Comparison of ENCODE assay signal across 1 cellular context in the genomic region with DNA sequence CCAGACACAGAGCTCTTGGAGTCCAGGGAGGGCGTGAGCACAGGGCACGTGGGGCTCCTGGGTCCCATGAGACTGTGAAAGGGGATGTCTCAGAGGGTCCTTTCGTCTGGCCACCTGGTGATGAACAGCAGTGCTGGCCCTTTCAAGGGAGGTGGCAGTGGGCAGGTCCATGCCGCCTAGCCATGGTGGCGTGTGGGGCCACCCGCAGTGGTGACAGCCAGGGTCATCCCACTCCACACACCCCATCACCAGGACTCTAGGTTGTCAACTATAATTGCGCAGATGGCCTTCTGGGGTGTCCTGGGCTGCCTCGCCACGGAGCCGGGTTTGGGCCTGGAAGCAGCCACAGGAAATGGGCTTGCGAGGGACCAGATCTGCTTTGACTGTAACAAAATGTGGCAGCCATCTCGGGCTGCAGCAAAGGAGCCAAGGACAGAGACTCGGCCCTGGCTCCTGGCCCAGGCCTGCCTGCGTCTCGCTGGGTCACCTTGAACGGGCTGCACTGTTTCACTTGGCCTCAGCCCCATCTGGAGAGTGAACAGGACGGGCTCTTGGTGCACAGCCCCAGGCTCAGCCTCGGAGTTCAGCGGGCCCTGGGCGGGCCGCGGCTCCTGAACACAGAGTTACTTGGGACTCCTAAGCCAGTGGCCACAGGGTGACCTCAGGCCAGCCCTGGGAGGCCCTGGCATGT.
TF ChIP-seq lines count a peak whose summit lies in the region.

No MANE protein-coding gene starts in this region.

TF ChIP-seq in H1, 55 proteins besides CTCF, POLR2A, EP300 and RAD21 (continued from another document):
- TF ChIP-seq, protein P1, sequence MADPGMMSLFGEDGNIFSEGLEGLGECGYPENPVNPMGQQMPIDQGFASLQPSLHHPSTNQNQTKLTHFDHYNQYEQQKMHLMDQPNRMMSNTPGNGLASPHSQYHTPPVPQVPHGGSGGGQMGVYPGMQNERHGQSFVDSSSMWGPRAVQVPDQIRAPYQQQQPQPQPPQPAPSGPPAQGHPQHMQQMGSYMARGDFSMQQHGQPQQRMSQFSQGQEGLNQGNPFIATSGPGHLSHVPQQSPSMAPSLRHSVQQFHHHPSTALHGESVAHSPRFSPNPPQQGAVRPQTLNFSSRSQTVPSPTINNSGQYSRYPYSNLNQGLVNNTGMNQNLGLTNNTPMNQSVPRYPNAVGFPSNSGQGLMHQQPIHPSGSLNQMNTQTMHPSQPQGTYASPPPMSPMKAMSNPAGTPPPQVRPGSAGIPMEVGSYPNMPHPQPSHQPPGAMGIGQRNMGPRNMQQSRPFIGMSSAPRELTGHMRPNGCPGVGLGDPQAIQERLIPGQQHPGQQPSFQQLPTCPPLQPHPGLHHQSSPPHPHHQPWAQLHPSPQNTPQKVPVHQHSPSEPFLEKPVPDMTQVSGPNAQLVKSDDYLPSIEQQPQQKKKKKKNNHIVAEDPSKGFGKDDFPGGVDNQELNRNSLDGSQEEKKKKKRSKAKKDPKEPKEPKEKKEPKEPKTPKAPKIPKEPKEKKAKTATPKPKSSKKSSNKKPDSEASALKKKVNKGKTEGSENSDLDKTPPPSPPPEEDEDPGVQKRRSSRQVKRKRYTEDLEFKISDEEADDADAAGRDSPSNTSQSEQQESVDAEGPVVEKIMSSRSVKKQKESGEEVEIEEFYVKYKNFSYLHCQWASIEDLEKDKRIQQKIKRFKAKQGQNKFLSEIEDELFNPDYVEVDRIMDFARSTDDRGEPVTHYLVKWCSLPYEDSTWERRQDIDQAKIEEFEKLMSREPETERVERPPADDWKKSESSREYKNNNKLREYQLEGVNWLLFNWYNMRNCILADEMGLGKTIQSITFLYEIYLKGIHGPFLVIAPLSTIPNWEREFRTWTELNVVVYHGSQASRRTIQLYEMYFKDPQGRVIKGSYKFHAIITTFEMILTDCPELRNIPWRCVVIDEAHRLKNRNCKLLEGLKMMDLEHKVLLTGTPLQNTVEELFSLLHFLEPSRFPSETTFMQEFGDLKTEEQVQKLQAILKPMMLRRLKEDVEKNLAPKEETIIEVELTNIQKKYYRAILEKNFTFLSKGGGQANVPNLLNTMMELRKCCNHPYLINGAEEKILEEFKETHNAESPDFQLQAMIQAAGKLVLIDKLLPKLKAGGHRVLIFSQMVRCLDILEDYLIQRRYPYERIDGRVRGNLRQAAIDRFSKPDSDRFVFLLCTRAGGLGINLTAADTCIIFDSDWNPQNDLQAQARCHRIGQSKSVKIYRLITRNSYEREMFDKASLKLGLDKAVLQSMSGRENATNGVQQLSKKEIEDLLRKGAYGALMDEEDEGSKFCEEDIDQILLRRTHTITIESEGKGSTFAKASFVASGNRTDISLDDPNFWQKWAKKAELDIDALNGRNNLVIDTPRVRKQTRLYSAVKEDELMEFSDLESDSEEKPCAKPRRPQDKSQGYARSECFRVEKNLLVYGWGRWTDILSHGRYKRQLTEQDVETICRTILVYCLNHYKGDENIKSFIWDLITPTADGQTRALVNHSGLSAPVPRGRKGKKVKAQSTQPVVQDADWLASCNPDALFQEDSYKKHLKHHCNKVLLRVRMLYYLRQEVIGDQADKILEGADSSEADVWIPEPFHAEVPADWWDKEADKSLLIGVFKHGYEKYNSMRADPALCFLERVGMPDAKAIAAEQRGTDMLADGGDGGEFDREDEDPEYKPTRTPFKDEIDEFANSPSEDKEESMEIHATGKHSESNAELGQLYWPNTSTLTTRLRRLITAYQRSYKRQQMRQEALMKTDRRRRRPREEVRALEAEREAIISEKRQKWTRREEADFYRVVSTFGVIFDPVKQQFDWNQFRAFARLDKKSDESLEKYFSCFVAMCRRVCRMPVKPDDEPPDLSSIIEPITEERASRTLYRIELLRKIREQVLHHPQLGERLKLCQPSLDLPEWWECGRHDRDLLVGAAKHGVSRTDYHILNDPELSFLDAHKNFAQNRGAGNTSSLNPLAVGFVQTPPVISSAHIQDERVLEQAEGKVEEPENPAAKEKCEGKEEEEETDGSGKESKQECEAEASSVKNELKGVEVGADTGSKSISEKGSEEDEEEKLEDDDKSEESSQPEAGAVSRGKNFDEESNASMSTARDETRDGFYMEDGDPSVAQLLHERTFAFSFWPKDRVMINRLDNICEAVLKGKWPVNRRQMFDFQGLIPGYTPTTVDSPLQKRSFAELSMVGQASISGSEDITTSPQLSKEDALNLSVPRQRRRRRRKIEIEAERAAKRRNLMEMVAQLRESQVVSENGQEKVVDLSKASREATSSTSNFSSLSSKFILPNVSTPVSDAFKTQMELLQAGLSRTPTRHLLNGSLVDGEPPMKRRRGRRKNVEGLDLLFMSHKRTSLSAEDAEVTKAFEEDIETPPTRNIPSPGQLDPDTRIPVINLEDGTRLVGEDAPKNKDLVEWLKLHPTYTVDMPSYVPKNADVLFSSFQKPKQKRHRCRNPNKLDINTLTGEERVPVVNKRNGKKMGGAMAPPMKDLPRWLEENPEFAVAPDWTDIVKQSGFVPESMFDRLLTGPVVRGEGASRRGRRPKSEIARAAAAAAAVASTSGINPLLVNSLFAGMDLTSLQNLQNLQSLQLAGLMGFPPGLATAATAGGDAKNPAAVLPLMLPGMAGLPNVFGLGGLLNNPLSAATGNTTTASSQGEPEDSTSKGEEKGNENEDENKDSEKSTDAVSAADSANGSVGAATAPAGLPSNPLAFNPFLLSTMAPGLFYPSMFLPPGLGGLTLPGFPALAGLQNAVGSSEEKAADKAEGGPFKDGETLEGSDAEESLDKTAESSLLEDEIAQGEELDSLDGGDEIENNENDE (IDR thresholded peaks at IDR 0.05; ENCODE audit: insufficient replicate concordance, low read length): no peak
- TF ChIP-seq RXRA (IDR thresholded peaks at IDR 0.05; ENCODE audit: insufficient read depth, low read depth, low read length) (no peak), RBBP5 (IDR thresholded peaks at IDR 0.05; ENCODE audit: borderline replicate concordance, low read depth, low read length) (no peak), FOSL1 (IDR thresholded peaks at IDR 0.05; ENCODE audit: insufficient read depth, low read depth, low read length) (no peak), BACH1 (IDR thresholded peaks at IDR 0.05; ENCODE audit: low read length) (no peak), BCL11A (IDR thresholded peaks at IDR 0.05; ENCODE audit: low read depth in 2 of 2, low read length in 2 of 2) (no peak)
